Comparison of ENCODE assay signal across 27 cellular contexts in genomic region chr6:55917756-55918415, GRCh38. TPM values are rescaled to one million over a fixed set of nuclear protein-coding genes. Genes with fewer than 3 reads are reported as not detected.
DNase-seq lines count a peak whose midpoint lies in the region; ATAC-seq and TF ChIP-seq lines count a peak whose summit lies in the region.
"Had no signal": no experiment of that assay in that cellular context is flagged by ENCODE, and none has a peak within 500 bp of the region (broad histone marks: within the 10 kb centered on the region; RNA-seq: fewer than 3 reads in every experiment).

No MANE protein-coding gene starts in this region.

- no peak overlapping the region for H4K8ac ChIP-seq in mesenchymal stem cell (ENCODE audit: low read length)

- 48% methylated on average over 3 of the region's 3 CpGs for WGBS in esophagus muscularis mucosa
- 90% methylated on average over 3 of the region's 3 CpGs for WGBS in mesenchymal stem cell
- 8 to 14% methylated on average over 3 of the region's 3 CpGs for WGBS in aorta, 2 donors

- H3K4me2 ChIP-seq in mesenchymal stem cell (ENCODE audit: low read length, poor library complexity, severe bottlenecking): no peak overlapping the region

- H2BK15ac ChIP-seq in mesenchymal stem cell (ENCODE audit: low read depth, poor library complexity, severe bottlenecking): no peak overlapping the region

- peak; percentile 47 for ATAC-seq in left ventricle myocardium superior
- peak; percentile 56 for ATAC-seq in aorta (ENCODE audit: low FRiP score)
- ATAC-seq in HG03108 (IDR thresholded peaks at IDR 0.05; ENCODE audit: unreplicated experiment): no peak
- no peak for ATAC-seq in HG02642 (IDR thresholded peaks at IDR 0.05; ENCODE audit: poor library complexity, unreplicated experiment)
- ATAC-seq: activated T-cell treated with anti-CD3 and anti-CD28 coated beads, Interleukin-2, amount 50 U/mL, for 72 hours; stimulated activated effector memory CD8-positive, alpha-beta T cell treated with anti-CD3 and anti-CD28 coated beads, Interleukin-12 subunit alpha, Interleukin-12 subunit beta, amount 100 ng/mL, for 72 hours had no signal

- no peak overlapping the region for H2BK120ac ChIP-seq in mesenchymal stem cell (ENCODE audit: low read depth, low read length)

- TF ChIP-seq POLR2A in esophagus muscularis mucosa (IDR thresholded peaks at IDR 0.05; ENCODE audit: low read depth): no peak

- TF ChIP-seq CTCF in esophagus muscularis mucosa (IDR thresholded peaks at IDR 0.05) (no peak), GM10266 (IDR thresholded peaks at IDR 0.05; ENCODE audit: control insufficient read depth, insufficient read depth, low read depth, missing control alignments) (no peak)

- no peak overlapping the region for H2BK12ac ChIP-seq in mesenchymal stem cell (ENCODE audit: low read length in 2 of 2)

- H3K4ac ChIP-seq in mesenchymal stem cell (ENCODE audit: low read depth in 1 of 2, low read length in 2 of 2): no peak overlapping the region

- no peak overlapping the region for H2AFZ ChIP-seq in mesenchymal stem cell (ENCODE audit: low read depth, low read length)

- H3K23ac ChIP-seq in mesenchymal stem cell (ENCODE audit: low read length in 2 of 2): no peak overlapping the region

- H3K4me1 ChIP-seq in esophagus muscularis mucosa (peaks cover 0 to 11% (median 9%) of the 10 kb centered on the region in 4 donors), mesenchymal stem cell (ENCODE audit: control insufficient read depth, insufficient read depth, low read depth, low read length) (no peaks in the 10 kb centered on the region), aorta (ENCODE audit: control insufficient read depth in 1 of 2, insufficient read depth in 2 of 2, low read length in 2 of 2) (no peaks in the 10 kb centered on the region)
- H3K4me1 ChIP-seq: ascending aorta had no signal

- no peak overlapping the region for H2AK5ac ChIP-seq in mesenchymal stem cell (ENCODE audit: low read length, severe bottlenecking)

- no peak overlapping the region for H3K14ac ChIP-seq in mesenchymal stem cell (ENCODE audit: low read length in 2 of 2)

- H3K36me3 ChIP-seq in esophagus muscularis mucosa (no peaks in the 10 kb centered on the region), mesenchymal stem cell (ENCODE audit: control insufficient read depth in 1 of 2, insufficient read depth in 2 of 2, low read depth in 1 of 2, low read length in 2 of 2) (no peaks in the 10 kb centered on the region), aorta (ENCODE audit: control insufficient read depth in 1 of 2, insufficient read depth in 2 of 2, low read length in 1 of 2) (no peaks in the 10 kb centered on the region)
- H3K36me3 ChIP-seq: ascending aorta had no signal

- H3K9ac ChIP-seq in mesenchymal stem cell (ENCODE audit: low read length): peak overlapping the region; percentile 93

- H3K4me3 ChIP-seq in esophagus muscularis mucosa (no peak overlapping the region), mesenchymal stem cell (ENCODE audit: insufficient read depth in 1 of 2, low read depth in 1 of 2, low read length in 2 of 2) (peak overlapping the region in 1 of 2 experiments; percentile 57), aorta (ENCODE audit: low read length in 2 of 2) (no peak overlapping the region)
- H3K4me3 ChIP-seq: ascending aorta had no signal

- no peaks in the 10 kb centered on the region for H3K79me1 ChIP-seq in mesenchymal stem cell (replicated peaks; ENCODE audit: low read length, poor library complexity, severe bottlenecking)

- H3K27me3 ChIP-seq in esophagus muscularis mucosa (no peaks in the 10 kb centered on the region), mesenchymal stem cell (ENCODE audit: control insufficient read depth in 1 of 2, insufficient read depth in 1 of 2, low read length in 2 of 2) (no peaks in the 10 kb centered on the region), aorta (ENCODE audit: control insufficient read depth in 1 of 2, insufficient read depth in 2 of 2, low read length in 1 of 2) (no peaks in the 10 kb centered on the region)
- H3K27me3 ChIP-seq: ascending aorta had no signal

- peak overlapping the region in 3 of 4 donors; percentile 11 to 39 (median 24) for H3K27ac ChIP-seq in esophagus muscularis mucosa (replicated peaks in 1 of 4)
- H3K27ac ChIP-seq in mesenchymal stem cell (ENCODE audit: low read length, poor library complexity, severe bottlenecking): no peak overlapping the region
- no peak overlapping the region for H3K27ac ChIP-seq in aorta (ENCODE audit: low read depth in 1 of 2, low read length in 2 of 2)
- H3K27ac ChIP-seq: ascending aorta, RWPE1 had no signal

- no peak overlapping the region for H4K91ac ChIP-seq in mesenchymal stem cell (ENCODE audit: low read length)

- H3K18ac ChIP-seq in mesenchymal stem cell (ENCODE audit: low read depth in 1 of 2, low read length in 2 of 2): no peak overlapping the region

- DNase-seq in left ventricle myocardium superior (no peak), cardiac septum (ENCODE audit: low spot score) (no peak), esophagus muscularis mucosa (ENCODE audit: extremely low spot score) (no peak), mesenchymal stem cell (no peak), aorta (no peak), GM10266 (ENCODE audit: extremely low spot score) (no peak)
- DNase-seq: activated CD4-positive, CD25-positive, alpha-beta regulatory T cell treated with anti-CD3 and anti-CD28 coated beads, Interleukin-2, amount 50 U/mL, for 72 hours; activated CD8-positive, alpha-beta memory T cell treated with anti-CD3 and anti-CD28 coated beads for 24 hours; activated naive CD4-positive, alpha-beta T cell treated with anti-CD3 and anti-CD28 coated beads, Interleukin-2, amount 10 ng/mL, durations not matched to agents 7 days and 5 days; activated T-cell treated with anti-CD3 and anti-CD28 coated beads, Interleukin-2, amount 50 U/mL, for 72 hours; DMS153; effector memory CD4-positive, alpha-beta T cell; Kasumi-1; NCI-H1105; NCI-H2081; NCI-H510A; right cardiac atrium had no signal

- no peak for TF ChIP-seq EP300 in esophagus muscularis mucosa (IDR thresholded peaks at IDR 0.05)

- H3K9me3 ChIP-seq in esophagus muscularis mucosa (no peaks in the 10 kb centered on the region), mesenchymal stem cell (ENCODE audit: control insufficient read depth, low read length) (no peaks in the 10 kb centered on the region), aorta (ENCODE audit: control insufficient read depth, low read length) (no peaks in the 10 kb centered on the region)
- H3K9me3 ChIP-seq: ascending aorta had no signal

- intact Hi-C loops in left ventricle myocardium superior (cut with micrococcal nuclease): no loop called here
- intact Hi-C loops in cardiac septum (cut with DNase I): no loop called here
- intact Hi-C loops in esophagus muscularis mucosa (cut with DNase I): no loop called here
- intact Hi-C loops in aorta (cut with DNase I): no loop called here

- H2BK5ac ChIP-seq in mesenchymal stem cell (ENCODE audit: low read depth, low read length, poor library complexity, severe bottlenecking): no peak overlapping the region

RNA-seq across cellular contexts. Expression of gene BMP5, which starts 42.5 kb away (rescaled TPM):
- total RNA-seq in left ventricle myocardium superior: 2.8 TPM
- total RNA-seq in cardiac septum: 1.4 TPM
- total RNA-seq in esophagus muscularis mucosa: 1 to 10 TPM; 1.3 to 3.5 (median 1.6) TPM
- polyA plus RNA-seq in mesenchymal stem cell (2013, experiment 1 of 2): 8.7 TPM
- polyA plus RNA-seq in mesenchymal stem cell (2013, experiment 2 of 2): 9.5 TPM
- total RNA-seq in aorta: 1 to 10 TPM in 1 of 2 donors, under 1 TPM in 1; 0.45 to 1.5 TPM
- under 1 TPM in 1 of 2 donors, not detected in 1; 0.38 TPM for polyA plus RNA-seq in aorta
- total RNA-seq: activated T-cell treated with anti-CD3 and anti-CD28 coated beads, Interleukin-2, amount 50 U/mL, for 72 hours; ascending aorta; chondrocyte; H1; HT-29; kidney epithelial cell had no signal
- polyA plus RNA-seq: CD14-positive monocyte had no signal

Comparison
In these comparisons a context has a peak if more than half of its experiments do, and no peak if none do; other contexts are left out.
1. ATAC-seq: peak in left ventricle myocardium superior (single experiment) and aorta (single experiment); none in HG03108 (single experiment) and HG02642 (single experiment).
2. H3K27ac ChIP-seq: peak in esophagus muscularis mucosa (3 of 4); none in mesenchymal stem cell (single experiment) and aorta (0 of 2).